Comparison of ENCODE assay signal across 20 cellular contexts in the genomic region with DNA sequence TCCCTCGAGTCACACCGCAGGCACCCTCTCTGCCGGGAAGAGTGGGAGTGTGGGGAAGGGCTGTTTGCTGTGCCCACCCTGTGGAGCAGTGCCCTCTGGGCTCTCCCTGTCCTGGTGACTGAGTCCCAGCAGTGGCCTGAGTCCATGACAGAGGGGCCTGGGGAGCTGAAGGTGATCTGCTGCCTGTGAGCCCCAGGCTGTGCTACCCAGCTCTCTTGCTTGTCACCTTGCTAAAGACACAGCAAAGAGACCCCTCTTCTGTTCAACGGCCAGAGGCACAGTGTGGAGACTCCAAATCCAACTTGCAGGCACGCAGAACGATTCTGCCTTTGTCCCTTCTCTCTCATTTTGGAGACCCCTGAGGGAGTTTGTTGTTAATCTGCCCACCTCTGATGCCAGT.
"Had no signal": no experiment of that assay in that cellular context is flagged by ENCODE, and none has a peak within 500 bp of the region (broad histone marks: within the 10 kb centered on the region; RNA-seq: fewer than 3 reads in every experiment).

No MANE protein-coding gene starts in this region.

- H3K36me3 ChIP-seq: right atrium auricular region, transverse colon had no signal

- H3K9me3 Mint-ChIP-seq: activated CD4-positive, alpha-beta memory T cell treated with anti-CD3 and anti-CD28 coated beads, Interleukin-2, amount 10 ng/mL, durations not matched to agents 7 days and 5 days; activated naive CD4-positive, alpha-beta T cell treated with anti-CD3 and anti-CD28 coated beads, Interleukin-2, amount 50 U/mL, for 72 hours; effector memory CD8-positive, alpha-beta T cell; naive thymus-derived CD8-positive, alpha-beta T cell had no signal

- H3K27me3 Mint-ChIP-seq: progenitor cell of endocrine pancreas had no signal

- H3K4me3 Mint-ChIP-seq: activated CD4-positive, alpha-beta memory T cell treated with anti-CD3 and anti-CD28 coated beads, Interleukin-2, amount 10 ng/mL, durations not matched to agents 7 days and 5 days; effector memory CD8-positive, alpha-beta T cell; naive thymus-derived CD8-positive, alpha-beta T cell had no signal

- H3K27me3 ChIP-seq: body of pancreas, right atrium auricular region, transverse colon had no signal

- DNase-seq: activated CD4-positive, alpha-beta memory T cell treated with anti-CD3 and anti-CD28 coated beads, Interleukin-2, amount 10 ng/mL, durations not matched to agents 7 days and 5 days; activated CD4-positive, alpha-beta T cell treated with anti-CD3 and anti-CD28 coated beads for 4 hours; activated CD8-positive, alpha-beta memory T cell treated with anti-CD3 and anti-CD28 coated beads, Interleukin-2, amount 50 U/mL, for 4 hours; activated gamma-delta T cell; activated T-cell treated with anti-CD3 and anti-CD28 coated beads, Interleukin-2, amount 50 U/mL, for 48 hours; amniotic stem cell; central memory CD4-positive, alpha-beta T cell; effector memory CD8-positive, alpha-beta T cell; islet precursor cell; naive thymus-derived CD8-positive, alpha-beta T cell; stimulated activated CD4-positive, alpha-beta T cell treated with anti-CD3 and anti-CD28 coated beads, Interleukin-4, amount 100 ng/mL, for 24 hours; stimulated activated naive CD4-positive, alpha-beta T cell; T-helper 2 cell had no signal

- H3K9me3 ChIP-seq: body of pancreas, right atrium auricular region had no signal

- H3K27ac ChIP-seq: right atrium auricular region had no signal

- H3K4me3 ChIP-seq: body of pancreas, lung, right atrium auricular region, skin epidermis, transverse colon had no signal

- H3K27ac Mint-ChIP-seq: activated CD4-positive, alpha-beta memory T cell treated with anti-CD3 and anti-CD28 coated beads, Interleukin-2, amount 10 ng/mL, durations not matched to agents 7 days and 5 days; effector memory CD8-positive, alpha-beta T cell; naive thymus-derived CD8-positive, alpha-beta T cell had no signal

- ATAC-seq: effector memory CD8-positive, alpha-beta T cell; naive thymus-derived CD8-positive, alpha-beta T cell had no signal

- H3K36me3 Mint-ChIP-seq: activated naive CD4-positive, alpha-beta T cell treated with anti-CD3 and anti-CD28 coated beads, Interleukin-2, amount 50 U/mL, for 72 hours; naive thymus-derived CD8-positive, alpha-beta T cell had no signal

- H3K4me1 Mint-ChIP-seq: naive thymus-derived CD8-positive, alpha-beta T cell had no signal
